Comparison of ENCODE assay signal across 10 cellular contexts in genomic region chr11:73177380-73178091, GRCh38. TPM values are rescaled to one million over a fixed set of nuclear protein-coding genes. Genes with fewer than 3 reads are reported as not detected.
DNase-seq lines count a peak whose midpoint lies in the region; ATAC-seq and TF ChIP-seq lines count a peak whose summit lies in the region.
"Had no signal": no experiment of that assay in that cellular context is flagged by ENCODE, and none has a peak within 500 bp of the region (broad histone marks: within the 10 kb centered on the region; RNA-seq: fewer than 3 reads in every experiment).

No MANE protein-coding gene starts in this region.

- intact Hi-C loops in lower lobe of right lung (cut with DNase I) = loop anchor here (10.0 kb wide), 1 partner anchor 343 kb away; no protein-coding TSS in a partner anchor
- intact Hi-C loops in CD4-positive, alpha-beta T cell (cut with DNase I, micrococcal nuclease) = loop anchor here (1.0 to 5.0 kb wide), 9 partner anchors 37 to 705 kb away; no protein-coding TSS in a partner anchor

- H3K27ac ChIP-seq in caudate nucleus (ENCODE audit: low read depth, low read length) (peak overlapping the region; percentile 72), lower lobe of right lung (peak overlapping the region; percentile 72), thoracic aorta (peak overlapping the region; percentile 85 to 86)
- no peak overlapping the region for H3K27ac ChIP-seq in CD4-positive, alpha-beta T cell (ENCODE audit: low read depth, low read length)

- H3K27me3 ChIP-seq in lower lobe of right lung (ENCODE audit: low read depth) = no peaks in the 10 kb centered on the region
- no peaks in the 10 kb centered on the region for H3K27me3 ChIP-seq in thoracic aorta (replicated peaks; ENCODE audit: insufficient read depth)
- H3K27me3 ChIP-seq in CD4-positive, alpha-beta T cell (ENCODE audit: control insufficient read depth, insufficient read depth, low read length) = no peaks in the 10 kb centered on the region

- H3K36me3 Mint-ChIP-seq in CD4-positive, alpha-beta T cell (ENCODE audit: low read depth) = no peaks in the 10 kb centered on the region
- H3K36me3 Mint-ChIP-seq: activated CD8-positive, alpha-beta memory T cell treated with anti-CD3 and anti-CD28 coated beads, Interleukin-2, amount 10 ng/mL, durations not matched to agents 7 days and 5 days; natural killer cell had no signal

- ATAC-seq in HG03039 (IDR thresholded peaks at IDR 0.05; ENCODE audit: unreplicated experiment) (peak; percentile 17), lower lobe of right lung (peak; percentile 36 to 65), thoracic aorta (ENCODE audit: insufficient number of reproducible peaks, low FRiP score, low read depth) (peak; percentile 46)
- ATAC-seq in CD4-positive, alpha-beta T cell (ENCODE audit: poor library complexity) = no peak

- H3K36me3 ChIP-seq in lower lobe of right lung = no peaks in the 10 kb centered on the region
- H3K36me3 ChIP-seq in thoracic aorta = no peaks in the 10 kb centered on the region

- POLR2A ChIA-PET in CD4-positive, alpha-beta T cell (lab: Charles Lee) = interaction anchor here (0.9 to 2.1 kb wide), 8 partner anchors 35 to 455 kb away, joined by 3 to 10 read pairs (median 4); partner anchors contain the start of gene FCHSD2

- H3K9me3 ChIP-seq in lower lobe of right lung (no peaks in the 10 kb centered on the region), thoracic aorta (no peaks in the 10 kb centered on the region)
- H3K9me3 ChIP-seq in CD4-positive, alpha-beta T cell (ENCODE audit: control insufficient read depth, low read length) = no peaks in the 10 kb centered on the region

- no peaks in the 10 kb centered on the region for H3K9me3 Mint-ChIP-seq in CD4-positive, alpha-beta T cell
- H3K9me3 Mint-ChIP-seq: endodermal cell, natural killer cell had no signal

- H3K4me3 Mint-ChIP-seq in CD4-positive, alpha-beta T cell = no peak overlapping the region
- H3K4me3 Mint-ChIP-seq: activated CD8-positive, alpha-beta memory T cell treated with anti-CD3 and anti-CD28 coated beads, Interleukin-2, amount 10 ng/mL, durations not matched to agents 7 days and 5 days; endodermal cell; natural killer cell had no signal

- H3K27ac Mint-ChIP-seq in CD4-positive, alpha-beta T cell = no peak overlapping the region
- H3K27ac Mint-ChIP-seq: endodermal cell, natural killer cell had no signal

- CTCF ChIA-PET in CD4-positive, alpha-beta T cell (lab: Charles Lee) = interaction anchor here (0.6 to 2.6 kb wide), 8 partner anchors 32 to 461 kb away, joined by 3 to 23 read pairs (median 5); no protein-coding TSS in a partner anchor

- no peaks in the 10 kb centered on the region for H3K27me3 Mint-ChIP-seq in CD4-positive, alpha-beta T cell

- TF ChIP-seq CTCF in lower lobe of right lung (IDR thresholded peaks at IDR 0.05) (no peak), thoracic aorta (IDR thresholded peaks at IDR 0.05) (no peak)
- no peak for TF ChIP-seq CTCF in CD4-positive, alpha-beta T cell (IDR thresholded peaks at IDR 0.05)

- H3K4me1 ChIP-seq in lower lobe of right lung = peaks cover 30% of the 10 kb centered on the region
- peaks cover 21 to 52% of the 10 kb centered on the region in 2 donors for H3K4me1 ChIP-seq in thoracic aorta (ENCODE audit: control insufficient read depth in 1 of 2, low read depth in 2 of 2)

- DNase-seq in caudate nucleus (lab: John Stamatoyannopoulos, UW) (peak in 50 of 61 donors; percentile 22 to 72 (median 47)), lower lobe of right lung (peak; percentile 53), thoracic aorta (ENCODE audit: low spot score) (peak; percentile 45), islet precursor cell (no peak), NCI-H1436 (lab: John Stamatoyannopoulos, UW) (no peak)
- no peak for DNase-seq in CD4-positive, alpha-beta T cell

- no peaks in the 10 kb centered on the region for H3K4me1 Mint-ChIP-seq in CD4-positive, alpha-beta T cell (ENCODE audit: low read depth)
- H3K4me1 Mint-ChIP-seq: endodermal cell had no signal

- H3K4me3 ChIP-seq in lower lobe of right lung (no peak overlapping the region), thoracic aorta (peak overlapping the region; percentile 36)

RNA-seq across cellular contexts. Expression of gene FCHSD2, which starts 35.4 kb away (rescaled TPM):
- total RNA-seq in lower lobe of right lung = 59.0 TPM
- 10 to 100 TPM; 56.5 to 75.3 TPM for total RNA-seq in thoracic aorta
- total RNA-seq in CD4-positive, alpha-beta T cell = 10 to 100 TPM; 48.6 to 50.7 TPM

RNA-seq across cellular contexts. Expression of gene P2RY2, which starts 40.5 kb away (rescaled TPM):
- total RNA-seq in lower lobe of right lung (6.5 TPM), thoracic aorta (1 to 10 TPM; 3.5 to 5.7 TPM)
- not detected for total RNA-seq in CD4-positive, alpha-beta T cell
- total RNA-seq: activated CD8-positive, alpha-beta memory T cell treated with anti-CD3 and anti-CD28 coated beads, Interleukin-2, amount 10 ng/mL, durations not matched to agents 7 days and 5 days had no signal

Comparison
In these comparisons a context has a peak if more than half of its experiments do, and no peak if none do; other contexts are left out.
1. DNase-seq: peak in caudate nucleus (50 of 61), lower lobe of right lung (single experiment) and thoracic aorta (single experiment); none in islet precursor cell (single experiment), NCI-H1436 (single experiment) and CD4-positive, alpha-beta T cell (0 of 10).